Comparison of ENCODE assay signal across 19 cellular contexts in genomic region chr7:115654384-115655181, GRCh38.
A peak's percentile ranks its signal among the peaks of the same experiment; 100 is the strongest.
DNase-seq lines count a peak whose midpoint lies in the region; ATAC-seq and TF ChIP-seq lines count a peak whose summit lies in the region.
"Had no signal": no experiment of that assay in that cellular context is flagged by ENCODE, and none has a peak within 500 bp of the region (broad histone marks: within the 10 kb centered on the region; RNA-seq: fewer than 3 reads in every experiment).

No MANE protein-coding gene starts in this region.

- H2AFZ ChIP-seq in mammary epithelial cell (ENCODE audit: low read depth, low read length), result no peak overlapping the region
- H2AFZ ChIP-seq: neural progenitor cell had no signal

- no peaks in the 10 kb centered on the region for H3K79me2 ChIP-seq in mammary epithelial cell (ENCODE audit: insufficient read depth, low read length)

- no peaks in the 10 kb centered on the region for H3K4me1 ChIP-seq in mammary epithelial cell (ENCODE audit: insufficient read depth, low read length)
- H3K4me1 ChIP-seq: esophagus squamous epithelium, neural progenitor cell, right atrium auricular region, upper lobe of left lung had no signal

- intact Hi-C loops in mammary epithelial cell (cut with micrococcal nuclease), result no loop called here

- no peak overlapping the region for H3K4me3 ChIP-seq in AG10803 (ENCODE audit: low read length)
- no peak overlapping the region for H3K4me3 ChIP-seq in mammary epithelial cell (replicated peaks in 1 of 3; ENCODE audit: insufficient read depth in 1 of 3, low read depth in 2 of 3, low read length in 3 of 3)
- H3K4me3 ChIP-seq in coronary artery, result no peak overlapping the region
- H3K4me3 ChIP-seq: dorsolateral prefrontal cortex, esophagus squamous epithelium, neural progenitor cell, right atrium auricular region, upper lobe of left lung had no signal

- ATAC-seq in GM19397 (IDR thresholded peaks at IDR 0.05; ENCODE audit: unreplicated experiment) (peak; percentile 54), HG03432 (IDR thresholded peaks at IDR 0.05; ENCODE audit: unreplicated experiment) (peak; percentile 64)
- ATAC-seq in activated T-cell treated with anti-CD3 and anti-CD28 coated beads, Interleukin-2, amount 50 U/mL, for 4 hours, result no peak
- ATAC-seq: PC-3 had no signal

- H3K9ac ChIP-seq in mammary epithelial cell (ENCODE audit: insufficient read depth, low read length), result no peak overlapping the region
- H3K9ac ChIP-seq: neural progenitor cell had no signal

- in situ Hi-C loops in mammary epithelial cell (cut with MboI; ENCODE audit: low sequenced_read_pairs in 2 of 2), result no loop called here

- no peak overlapping the region for H3K4me2 ChIP-seq in mammary epithelial cell (ENCODE audit: insufficient read depth, low read depth, low read length)
- H3K4me2 ChIP-seq: neural progenitor cell had no signal

- no peaks in the 10 kb centered on the region for H3K27me3 Mint-ChIP-seq in activated T-cell treated with anti-CD3 and anti-CD28 coated beads, Interleukin-2, amount 50 U/mL, for 4 hours (ENCODE audit: low read depth)

- H4K20me1 ChIP-seq in mammary epithelial cell (ENCODE audit: insufficient read depth, low read length), result no peaks in the 10 kb centered on the region

- no peaks in the 10 kb centered on the region for H3K36me3 Mint-ChIP-seq in activated T-cell treated with anti-CD3 and anti-CD28 coated beads, Interleukin-2, amount 50 U/mL, for 4 hours (ENCODE audit: insufficient read depth)
- H3K36me3 Mint-ChIP-seq: neural progenitor cell had no signal

- H3K36me3 ChIP-seq in mammary epithelial cell (ENCODE audit: insufficient read depth, low read length), result no peaks in the 10 kb centered on the region
- H3K36me3 ChIP-seq: esophagus squamous epithelium, neural progenitor cell, right atrium auricular region, upper lobe of left lung had no signal

- CTCF ChIA-PET in mammary epithelial cell (lab: Charles Lee; ENCODE audit: low non-redundant PET), result no interaction called here

- no peak overlapping the region for H3K4me3 Mint-ChIP-seq in activated T-cell treated with anti-CD3 and anti-CD28 coated beads, Interleukin-2, amount 50 U/mL, for 4 hours
- H3K4me3 Mint-ChIP-seq: neural progenitor cell had no signal

- TF ChIP-seq CTCF in AG10803 (conservative IDR thresholded peaks at IDR 0.05; ENCODE audit: low read length) (no peak), mammary epithelial cell (conservative IDR thresholded peaks at IDR 0.05 in 1 of 2, IDR thresholded peaks at IDR 0.05 in 1 of 2; ENCODE audit: extremely low read depth in 1 of 2, insufficient read depth in 1 of 2, low read depth in 1 of 2, low read length in 2 of 2) (no peak), coronary artery (IDR thresholded peaks at IDR 0.05) (no peak)

- no peaks in the 10 kb centered on the region for H3K27me3 ChIP-seq in mammary epithelial cell (ENCODE audit: insufficient read depth, low read length)
- H3K27me3 ChIP-seq: esophagus squamous epithelium, neural progenitor cell, right atrium auricular region, upper lobe of left lung had no signal

- no peaks in the 10 kb centered on the region for H3K9me3 ChIP-seq in mammary epithelial cell (replicated peaks; ENCODE audit: insufficient read depth, low read length)
- H3K9me3 ChIP-seq: esophagus squamous epithelium, right atrium auricular region, upper lobe of left lung had no signal

- no peaks in the 10 kb centered on the region for H3K9me3 Mint-ChIP-seq in activated T-cell treated with anti-CD3 and anti-CD28 coated beads, Interleukin-2, amount 50 U/mL, for 4 hours
- H3K9me3 Mint-ChIP-seq: neural progenitor cell had no signal

- 91% methylated on average over 2 of the region's 2 CpGs for WGBS in mammary epithelial cell (ENCODE audit: low coverage, missing lambda C conversion rate)

- no peak overlapping the region for H3K27ac ChIP-seq in mammary epithelial cell (ENCODE audit: insufficient read depth, low read depth, low read length)
- H3K27ac ChIP-seq in coronary artery, result no peak overlapping the region
- H3K27ac ChIP-seq: dorsolateral prefrontal cortex, esophagus squamous epithelium, neural progenitor cell, right atrium auricular region, upper lobe of left lung had no signal

- BruUV-seq in mammary epithelial cell (replicated peaks; lab: Mats Ljungman, UMichigan), result no TSS peak

- DNase-seq in AG10803 (ENCODE audit: low read depth) (peak; percentile 50), hepatic stellate cell (ENCODE audit: low spot score) (peak; percentile 7), mammary epithelial cell (no peak), NCI-H2196 (lab: John Stamatoyannopoulos, UW; ENCODE audit: unreplicated experiment) (no peak), coronary artery (ENCODE audit: low spot score) (no peak)
- no peak for DNase-seq in activated T-cell treated with anti-CD3 and anti-CD28 coated beads, Interleukin-2, amount 50 U/mL, for 4 hours
- DNase-seq: activated gamma-delta T cell; COR-L47; dorsolateral prefrontal cortex; esophagus squamous epithelium; NCI-H1694 treated with DMSO at 0.1 percent for 48 hours; NCI-H524 treated with DMSO at 0.1 percent for 48 hours; PC-3; stimulated activated CD4-positive, alpha-beta T cell treated with anti-CD3 and anti-CD28 coated beads, Interleukin-4, amount 100 ng/mL, for 1 hour; upper lobe of left lung had no signal

- no peaks in the 10 kb centered on the region for H3K4me1 Mint-ChIP-seq in activated T-cell treated with anti-CD3 and anti-CD28 coated beads, Interleukin-2, amount 50 U/mL, for 4 hours (ENCODE audit: low read depth)
- H3K4me1 Mint-ChIP-seq: neural progenitor cell had no signal

- dilution Hi-C loops in mammary epithelial cell (cut with HindIII; ENCODE audit: low sequenced_read_pairs), result no loop called here

Comparison
In these comparisons a context has a peak if more than half of its experiments do, and no peak if none do; other contexts are left out.
1. DNase-seq: peak in AG10803 (single experiment) and hepatic stellate cell (single experiment); none in activated T-cell treated with anti-CD3 and anti-CD28 coated beads, Interleukin-2, amount 50 U/mL, for 4 hours (single experiment), mammary epithelial cell (single experiment), NCI-H2196 (single experiment) and coronary artery (single experiment).
2. ATAC-seq: peak in GM19397 (single experiment) and HG03432 (single experiment); none in activated T-cell treated with anti-CD3 and anti-CD28 coated beads, Interleukin-2, amount 50 U/mL, for 4 hours (0 of 2).